Comparison of ENCODE assay signal across 8 cellular contexts in the genomic region with DNA sequence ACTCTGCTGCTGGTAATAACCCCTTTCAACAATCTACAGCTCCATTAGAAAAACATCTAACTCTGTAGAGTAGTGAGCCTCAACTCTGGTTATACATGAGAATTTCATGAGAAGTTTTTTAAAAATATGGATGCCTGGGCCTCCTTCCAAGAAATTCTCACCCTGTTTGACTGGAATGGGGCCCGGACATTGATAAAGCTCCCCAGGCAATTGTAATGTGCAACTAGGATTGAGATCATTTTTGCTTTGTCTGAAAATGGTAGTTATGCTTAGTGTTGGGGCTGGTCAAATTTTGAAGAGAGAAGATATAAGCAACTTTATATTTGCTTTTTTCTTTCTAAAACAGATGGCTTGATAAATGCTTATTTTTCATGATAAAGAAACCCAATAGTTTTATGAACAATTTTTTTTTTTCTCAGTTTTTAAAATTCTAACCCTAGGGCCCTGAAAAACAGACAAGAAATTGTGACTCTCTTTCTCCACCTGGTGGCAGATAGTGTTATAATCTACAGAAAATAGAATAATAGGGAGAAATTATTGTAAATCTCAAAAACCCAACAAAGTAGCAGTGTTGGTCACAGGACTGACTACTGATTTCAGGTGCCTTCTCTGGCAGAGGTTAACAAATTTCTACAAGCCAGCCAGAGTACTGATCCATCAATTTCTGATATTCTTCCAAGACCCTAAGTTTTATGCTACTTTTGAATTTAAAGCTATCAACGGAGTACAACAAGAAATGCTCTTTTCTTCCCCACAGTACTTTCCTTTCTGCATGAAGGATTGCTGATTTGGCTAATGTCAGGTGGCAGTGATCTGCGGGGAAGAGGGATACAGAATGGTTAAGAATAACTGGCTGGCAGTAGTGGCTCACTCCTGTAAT.
A peak's percentile ranks its signal among the peaks of the same experiment; 100 is the strongest.
DNase-seq lines count a peak whose midpoint lies in the region; ATAC-seq, FAIRE-seq and TF ChIP-seq lines count a peak whose summit lies in the region.

No MANE protein-coding gene starts in this region.

- H3K4ac ChIP-seq in mesendoderm (ENCODE audit: low read depth, low read length): no peak overlapping the region

- H3K36me3 ChIP-seq in DOHH2 (ENCODE audit: control insufficient read depth, low read length): no peaks in the 10 kb centered on the region
- H3K36me3 ChIP-seq in bronchial epithelial cell (ENCODE audit: control insufficient read depth, insufficient read depth, low read length): no peaks in the 10 kb centered on the region
- H3K36me3 ChIP-seq in mesendoderm (ENCODE audit: control insufficient read depth, insufficient read depth, low read length): no peaks in the 10 kb centered on the region

- no peaks in the 10 kb centered on the region for H3K9me2 ChIP-seq in DOHH2 (replicated peaks; ENCODE audit: control insufficient read depth, low read length)

- H3F3A ChIP-seq in DOHH2 (ENCODE audit: control insufficient read depth, insufficient read depth): no peaks in the 10 kb centered on the region

- H4K5ac ChIP-seq in mesendoderm (ENCODE audit: low read length): no peak overlapping the region

- in situ Hi-C loops in KBM-7 (cut with MboI; ENCODE audit: low pct_unique_long_range_greater_than_20kb, low sequenced_read_pairs): no loop called here

- no peak for FAIRE-seq in bronchial epithelial cell (lab: Jason Lieb, UNC)

- H2BK15ac ChIP-seq in mesendoderm (replicated peaks; ENCODE audit: low read depth): no peak overlapping the region

- DNase-seq in KBM-7 (peak; percentile 33), bronchial epithelial cell (ENCODE audit: low read depth) (peak; percentile 46), mesendoderm (peak; percentile 23), activated gamma-delta T cell treated with Interleukin-2 at 50 U/mL for 16 hours (no peak)

- peak overlapping the region; percentile 82 for H2BK120ac ChIP-seq in mesendoderm (ENCODE audit: low read depth, low read length)

- peaks cover 37% of the 10 kb centered on the region for H3K4me1 ChIP-seq in DOHH2 (ENCODE audit: control insufficient read depth, low read length)
- no peaks in the 10 kb centered on the region for H3K4me1 ChIP-seq in mesendoderm (ENCODE audit: control insufficient read depth, low read depth, low read length)

- H3K79me2 ChIP-seq in DOHH2 (ENCODE audit: control insufficient read depth, low read length) (no peaks in the 10 kb centered on the region), mesendoderm (ENCODE audit: control insufficient read depth, insufficient read depth, low read length) (no peaks in the 10 kb centered on the region)

- ATAC-seq in HG02885 (IDR thresholded peaks at IDR 0.05; ENCODE audit: poor library complexity, unreplicated experiment) (no peak), GM18520 (IDR thresholded peaks at IDR 0.05; ENCODE audit: unreplicated experiment) (no peak), HG03432 (IDR thresholded peaks at IDR 0.05; ENCODE audit: unreplicated experiment) (no peak)

- no peak overlapping the region for H3K23ac ChIP-seq in mesendoderm (ENCODE audit: low read length)

- no peak overlapping the region for H3K9ac ChIP-seq in mesendoderm (ENCODE audit: low read length)

- WGBS in mesendoderm (ENCODE audit: extremely low coverage, insufficient coverage, low lambda C conversion rate): no CpG with 5 or more reads among the region's 3 CpGs

- H3K27ac ChIP-seq in DOHH2 (ENCODE audit: low read depth, low read length) (no peak overlapping the region), mesendoderm (ENCODE audit: low read depth, low read length) (no peak overlapping the region)

- H2AK5ac ChIP-seq in mesendoderm (ENCODE audit: low read length): no peak overlapping the region

- no peaks in the 10 kb centered on the region for H3K79me1 ChIP-seq in mesendoderm (ENCODE audit: low read length)

- H3K56ac ChIP-seq in mesendoderm (ENCODE audit: low read length): no peak overlapping the region

- H3K4me3 ChIP-seq in DOHH2 (ENCODE audit: low read length) (no peak overlapping the region), bronchial epithelial cell (ENCODE audit: low read depth, low read length) (no peak overlapping the region), mesendoderm (ENCODE audit: low read length) (no peak overlapping the region)

- peak overlapping the region; percentile 76 for H4K8ac ChIP-seq in mesendoderm (ENCODE audit: low read depth, low read length)

- H3K4me2 ChIP-seq in DOHH2 (ENCODE audit: low read length) (no peak overlapping the region), mesendoderm (ENCODE audit: low read length) (no peak overlapping the region)

- H3K27me3 ChIP-seq in DOHH2 (ENCODE audit: control insufficient read depth, low read length) (no peaks in the 10 kb centered on the region), bronchial epithelial cell (ENCODE audit: control insufficient read depth, insufficient read depth, low read length) (no peaks in the 10 kb centered on the region), mesendoderm (ENCODE audit: insufficient read depth, low read length, poor library complexity) (no peaks in the 10 kb centered on the region)

- TF ChIP-seq CTCF in DOHH2 (IDR thresholded peaks at IDR 0.05; ENCODE audit: low read depth, low read length, poor library complexity, severe bottlenecking): peak; percentile 60
- peak; percentile 14 for TF ChIP-seq CTCF in bronchial epithelial cell (IDR thresholded peaks at IDR 0.05; ENCODE audit: insufficient read depth, low read length, severe bottlenecking)

- H3K9me3 ChIP-seq in DOHH2 (ENCODE audit: control insufficient read depth, insufficient read depth, low read length): no peaks in the 10 kb centered on the region

- H4K20me1 ChIP-seq in DOHH2 (ENCODE audit: control insufficient read depth, insufficient read depth, low read depth, low read length): no peaks in the 10 kb centered on the region

- H2BK5ac ChIP-seq in mesendoderm (ENCODE audit: low read length): no peak overlapping the region

- H3K18ac ChIP-seq in mesendoderm (ENCODE audit: low read length): peak overlapping the region; percentile 51
